In the genomic region with DNA sequence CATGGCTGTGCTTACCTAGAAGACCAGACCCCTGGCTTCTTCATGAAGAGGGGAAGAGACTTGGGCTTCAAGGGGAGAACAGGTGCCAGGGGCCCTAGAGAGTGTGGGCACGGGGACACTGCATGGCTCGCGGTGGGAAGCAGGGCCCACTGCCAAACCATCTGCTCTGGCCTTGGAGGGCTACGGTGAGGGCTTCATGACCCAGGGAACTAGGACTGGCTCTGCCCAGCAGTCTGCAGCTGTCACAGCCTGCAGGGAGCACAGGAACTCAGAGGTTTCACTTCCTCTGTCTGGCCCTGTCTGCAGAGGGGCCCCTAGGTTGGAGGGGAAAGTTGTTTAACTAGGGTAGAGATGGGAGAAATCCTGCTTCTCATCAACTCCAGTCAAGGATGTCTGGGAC, we compare ENCODE assay signal across 11 cellular contexts. TPM values are rescaled to one million over a fixed set of nuclear protein-coding genes. Genes with fewer than 3 reads are reported as not detected.
A peak's percentile ranks its signal among the peaks of the same experiment; 100 is the strongest.
DNase-seq lines count a peak whose midpoint lies in the region; ATAC-seq, FAIRE-seq and TF ChIP-seq lines count a peak whose summit lies in the region.
"Had no signal": no experiment of that assay in that cellular context is flagged by ENCODE, and none has a peak within 500 bp of the region (broad histone marks: within the 10 kb centered on the region; RNA-seq: fewer than 3 reads in every experiment).

No MANE protein-coding gene starts in this region.

- POLR2A ChIA-PET in activated B cell treated with CpG ODN at 0.5 μM for 24 hours (lab: Charles Lee), result interaction anchor here (1.0 to 1.6 kb wide), 2 partner anchors 12 to 17 kb away, joined by 3 to 5 read pairs; no protein-coding TSS in a partner anchor
- POLR2A ChIA-PET in HepG2 (lab: Yijun Ruan, JAX), result no interaction called here
- POLR2A ChIA-PET in HEK293T (lab: Yijun Ruan, JAX), result no interaction called here

- CTCF ChIA-PET in activated B cell treated with CpG ODN at 0.5 μM for 24 hours (lab: Charles Lee), result interaction anchor here (0.6 to 1.7 kb wide), 3 partner anchors 17 to 64 kb away, joined by 3 to 7 read pairs (median 5); no protein-coding TSS in a partner anchor
- CTCF ChIA-PET in HepG2 (lab: Yijun Ruan, JAX; ENCODE audit: low intra/inter-chr PET ratio, low total read pairs), result no interaction called here
- CTCF ChIA-PET in HEK293T (lab: Yijun Ruan, JAX), result no interaction called here

- H3K27ac ChIP-seq in HepG2 (ENCODE audit: extremely low read length, insufficient read depth, low read length), result no peak overlapping the region
- H3K27ac ChIP-seq: SK-N-MC, tibial artery had no signal

- H3K9ac ChIP-seq in HepG2 (ENCODE audit: insufficient read depth, low read depth, low read length), result no peak overlapping the region

- H3K36me3 Mint-ChIP-seq in CD14-positive monocyte (peaks cover 43 to 52% of the 10 kb centered on the region in 2 donors), activated B cell treated with CpG ODN at 0.5 μM for 24 hours (ENCODE audit: low read depth) (peaks cover 57% of the 10 kb centered on the region)

- H3K4me1 ChIP-seq in HepG2 (ENCODE audit: insufficient read depth, low read length), result peaks cover 14% of the 10 kb centered on the region

- no peak for FAIRE-seq in HepG2 (lab: Jason Lieb, UNC)

- WGBS in HepG2 (ENCODE audit: low lambda C conversion rate), result 96% methylated on average over 4 of the region's 4 CpGs

- no peak overlapping the region for H3K4me3 ChIP-seq in HepG2 (replicated peaks in 1 of 3; ENCODE audit: insufficient read depth in 1 of 3, low read depth in 2 of 3, low read length in 3 of 3)
- H3K4me3 ChIP-seq: dorsolateral prefrontal cortex, SK-N-MC, tibial artery had no signal

- intact Hi-C loops in CD14-positive monocyte (cut with micrococcal nuclease), result no loop called here
- intact Hi-C loops in activated B cell treated with CpG ODN at 0.5 μM for 24 hours (cut with micrococcal nuclease), result loop anchor here (1.0 kb wide), 1 partner anchor 13 kb away; the partner anchor contains the start of gene POLR1G
- intact Hi-C loops in HepG2 (cut with micrococcal nuclease; ENCODE audit: unreplicated experiment), result no loop called here

- peaks cover 9% of the 10 kb centered on the region for H3K79me2 ChIP-seq in HepG2 (ENCODE audit: insufficient read depth, low read length)

- H3K4me3 Mint-ChIP-seq in CD14-positive monocyte, result peak overlapping the region; percentile 65 to 86
- H3K4me3 Mint-ChIP-seq in activated B cell treated with CpG ODN at 0.5 μM for 24 hours, result peak overlapping the region; percentile 66

- TF ChIP-seq EP300 in HepG2 (IDR thresholded peaks at IDR 0.05; ENCODE audit: low read depth in 2 of 2, low read length in 2 of 2) (no peak), HepG2 (CRISPR knock-in tag; IDR thresholded peaks at IDR 0.05; ENCODE audit: borderline replicate concordance) (no peak)

- no peaks in the 10 kb centered on the region for H3K9me3 ChIP-seq in HepG2 (ENCODE audit: low read length)
- H3K9me3 ChIP-seq: tibial artery had no signal

- H3K27ac Mint-ChIP-seq in CD14-positive monocyte (peak overlapping the region; percentile 36 to 90 (median 86)), activated B cell treated with CpG ODN at 0.5 μM for 24 hours (peak overlapping the region; percentile 82)

- ATAC-seq in GM18909 (IDR thresholded peaks at IDR 0.05; ENCODE audit: poor library complexity, unreplicated experiment) (peak; percentile 36), HG03196 (IDR thresholded peaks at IDR 0.05; ENCODE audit: unreplicated experiment) (peak; percentile 41), activated B cell treated with CpG ODN at 0.5 μM for 24 hours (ENCODE audit: low read depth) (peak; percentile 74), HepG2 (no peak)

- in situ Hi-C loops in HepG2 (cut with HindIII; ENCODE audit: extremely low pct_ligation_motif_present, low pct_unique_long_range_greater_than_20kb), result no loop called here

- no peak overlapping the region for H2AFZ ChIP-seq in HepG2 (ENCODE audit: low read length)

- H3K9me3 Mint-ChIP-seq in CD14-positive monocyte (no peaks in the 10 kb centered on the region), activated B cell treated with CpG ODN at 0.5 μM for 24 hours (no peaks in the 10 kb centered on the region)

- H3K4me2 ChIP-seq in HepG2 (ENCODE audit: low read depth, low read length), result no peak overlapping the region

- peaks cover 6 to 21% of the 10 kb centered on the region in 2 experiments; a peak in 3 of 5 replicates for H3K36me3 ChIP-seq in HepG2 (replicated peaks in 1 of 2; ENCODE audit: control insufficient read depth in 1 of 2, insufficient read depth in 2 of 2, low read length in 2 of 2)

- no TSS peak for BruUV-seq in HepG2 (replicated peaks; lab: Mats Ljungman, UMichigan)

- TF ChIP-seq CTCF in CD14-positive monocyte (IDR thresholded peaks at IDR 0.05) (no peak), activated B cell treated with CpG ODN at 0.5 μM for 24 hours (IDR thresholded peaks at IDR 0.05) (no peak), HepG2 (CRISPR knock-in tag; IDR thresholded peaks at IDR 0.05) (no peak)

- peak; percentile 82 for DNase-seq in CD14-positive monocyte (ENCODE audit: low spot score)
- peak; percentile 56 for DNase-seq in activated B cell treated with CpG ODN at 0.5 μM for 24 hours
- no peak for DNase-seq in NCI-H345 (lab: John Stamatoyannopoulos, UW)
- DNase-seq in HepG2 (ENCODE audit: low spot score), result no peak
- DNase-seq in LoVo (ENCODE audit: low spot score), result no peak
- no peak for DNase-seq in HEK293T (ENCODE audit: extremely low spot score)

- H3K27me3 Mint-ChIP-seq in CD14-positive monocyte (ENCODE audit: low read depth in 3 of 3) (peaks cover 0 to 4% (median 2%) of the 10 kb centered on the region in 3 donors), activated B cell treated with CpG ODN at 0.5 μM for 24 hours (no peaks in the 10 kb centered on the region)

- H3K4me1 Mint-ChIP-seq in CD14-positive monocyte (peaks cover 53% of the 10 kb centered on the region), activated B cell treated with CpG ODN at 0.5 μM for 24 hours (peaks cover 58% of the 10 kb centered on the region)

- TF ChIP-seq RAD21 in HepG2 (CRISPR knock-in tag; IDR thresholded peaks at IDR 0.05), result no peak

- no peaks in the 10 kb centered on the region for H4K20me1 ChIP-seq in HepG2 (ENCODE audit: insufficient read depth, low read length)

- no peaks in the 10 kb centered on the region; a peak in 1 of 5 replicates for H3K27me3 ChIP-seq in HepG2 (ENCODE audit: control insufficient read depth in 1 of 2, insufficient read depth in 2 of 2, low read length in 2 of 2)
- H3K27me3 ChIP-seq: dorsolateral prefrontal cortex, tibial artery had no signal

- no peak for TF ChIP-seq POLR2A in HepG2 (IDR thresholded peaks at IDR 0.05; ENCODE audit: insufficient read depth in 1 of 2, low read depth in 2 of 2, low read length in 2 of 2)

RNA-seq across cellular contexts. Expression of gene ERCC1, which starts 4.3 kb away (rescaled TPM):
- polyA plus RNA-seq in CD14-positive monocyte, result 10 to 100 TPM; 62.2 to 74.6 TPM
- 69.2 and 71.6 TPM in 2 replicates for total RNA-seq in activated B cell treated with CpG ODN at 0.5 μM for 24 hours
- total RNA-seq in HepG2 (2016; rRNA removed; fragmentation: Illumina TruSeq; extraction: Trizol), result 39.3 and 40.0 TPM in 2 replicates
- 45.6 and 63.1 TPM in 2 replicates for total RNA-seq in HepG2 (2016; cell fraction: cytosol; rRNA removed; fragmentation: Illumina TruSeq; extraction: Trizol; ENCODE audit: low read depth)
- 33.8 and 46.8 TPM in 2 replicates for total RNA-seq in HepG2 (2016; cell fraction: insoluble cytoplasmic fraction; rRNA removed; fragmentation: Illumina TruSeq; extraction: Trizol)
- 47.2 and 50.6 TPM in 2 replicates for total RNA-seq in HepG2 (2016; cell fraction: membrane; rRNA removed; fragmentation: Illumina TruSeq; extraction: Trizol)
- 15.5 and 16.4 TPM in 2 replicates for total RNA-seq in HepG2 (2016; cell fraction: nucleus; rRNA removed; fragmentation: Illumina TruSeq; extraction: Trizol)
- polyA plus RNA-seq in HepG2 (2011; rRNA removed), result 66.4 and 76.6 TPM in 2 replicates
- polyA plus RNA-seq in HepG2 (2011; cell fraction: cytosol; rRNA removed), result 48.2 and 78.5 TPM in 2 replicates
- polyA plus RNA-seq in HepG2 (2011; cell fraction: nucleus; rRNA removed), result 84.4 and 86.6 TPM in 2 replicates
- polyA plus RNA-seq in HepG2 (2012), result 38.8 and 40.5 TPM in 2 replicates
- polyA plus RNA-seq in HepG2 (2016; cell fraction: cytosol; fragmentation: Illumina TruSeq; extraction: Trizol; ENCODE audit: low read depth), result 57.8 and 73.2 TPM in 2 replicates
- 53.9 and 54.0 TPM in 2 replicates for polyA plus RNA-seq in HepG2 (2016; cell fraction: insoluble cytoplasmic fraction; fragmentation: Illumina TruSeq; extraction: Trizol; ENCODE audit: low read depth)
- polyA plus RNA-seq in HepG2 (2016; cell fraction: membrane; fragmentation: Illumina TruSeq; extraction: Trizol; ENCODE audit: low read depth), result 53.9 and 61.0 TPM in 2 replicates
- 40.4 and 44.1 TPM in 2 replicates for polyA plus RNA-seq in HepG2 (2016; cell fraction: nucleus; fragmentation: Illumina TruSeq; extraction: Trizol; ENCODE audit: insufficient read depth, low read depth)
- 68.2 and 77.1 TPM in 2 replicates for polyA minus RNA-seq in HepG2 (2011; rRNA and poly(A)+ RNA removed; ENCODE audit: low replicate concordance)
- polyA minus RNA-seq in HepG2 (2011; cell fraction: cytosol; rRNA and poly(A)+ RNA removed), result 28.0 and 42.8 TPM in 2 replicates
- 23.7 and 24.2 TPM in 2 replicates for polyA minus RNA-seq in HepG2 (2011; cell fraction: nucleus; rRNA and poly(A)+ RNA removed)

RNA-seq across cellular contexts. Expression of gene POLR1G, which starts 13.0 kb away (rescaled TPM):
- polyA plus RNA-seq in CD14-positive monocyte (1 to 10 TPM; 1.1 to 1.5 TPM), HepG2 (2011; rRNA removed) (3.5 and 4.3 TPM in 2 replicates)
- total RNA-seq in activated B cell treated with CpG ODN at 0.5 μM for 24 hours (6.7 and 6.8 TPM in 2 replicates), HepG2 (2016; rRNA removed; fragmentation: Illumina TruSeq; extraction: Trizol) (20.8 and 23.3 TPM in 2 replicates)
- total RNA-seq in HepG2 (2016; cell fraction: cytosol; rRNA removed; fragmentation: Illumina TruSeq; extraction: Trizol; ENCODE audit: low read depth), result 2.6 TPM in 2 replicates
- 19.8 and 20.1 TPM in 2 replicates for total RNA-seq in HepG2 (2016; cell fraction: insoluble cytoplasmic fraction; rRNA removed; fragmentation: Illumina TruSeq; extraction: Trizol)
- 7.7 and 8.2 TPM in 2 replicates for total RNA-seq in HepG2 (2016; cell fraction: membrane; rRNA removed; fragmentation: Illumina TruSeq; extraction: Trizol)
- 9.2 and 11.6 TPM in 2 replicates for total RNA-seq in HepG2 (2016; cell fraction: nucleus; rRNA removed; fragmentation: Illumina TruSeq; extraction: Trizol)
- 2.5 and 3.4 TPM in 2 replicates for polyA plus RNA-seq in HepG2 (2011; cell fraction: cytosol; rRNA removed)
- polyA plus RNA-seq in HepG2 (2011; cell fraction: nucleus; rRNA removed), result 2.3 and 2.6 TPM in 2 replicates
- 3.3 and 3.7 TPM in 2 replicates for polyA plus RNA-seq in HepG2 (2012)
- 1.6 and 1.7 TPM in 2 replicates for polyA plus RNA-seq in HepG2 (2016; cell fraction: cytosol; fragmentation: Illumina TruSeq; extraction: Trizol; ENCODE audit: low read depth)
- 21.9 and 22.7 TPM in 2 replicates for polyA plus RNA-seq in HepG2 (2016; cell fraction: insoluble cytoplasmic fraction; fragmentation: Illumina TruSeq; extraction: Trizol; ENCODE audit: low read depth)
- 5.1 and 5.5 TPM in 2 replicates for polyA plus RNA-seq in HepG2 (2016; cell fraction: membrane; fragmentation: Illumina TruSeq; extraction: Trizol; ENCODE audit: low read depth)
- 16.0 and 16.6 TPM in 2 replicates for polyA plus RNA-seq in HepG2 (2016; cell fraction: nucleus; fragmentation: Illumina TruSeq; extraction: Trizol; ENCODE audit: insufficient read depth, low read depth)
- polyA minus RNA-seq in HepG2 (2011; rRNA and poly(A)+ RNA removed; ENCODE audit: low replicate concordance), result 4.8 and 9.0 TPM in 2 replicates
- polyA minus RNA-seq in HepG2 (2011; cell fraction: cytosol; rRNA and poly(A)+ RNA removed), result 4.7 and 6.7 TPM in 2 replicates
- polyA minus RNA-seq in HepG2 (2011; cell fraction: nucleus; rRNA and poly(A)+ RNA removed), result 1.7 and 1.9 TPM in 2 replicates

RNA-seq across cellular contexts. Expression of gene PPP1R13L, which starts 14.5 kb away (rescaled TPM):
- under 1 TPM; 0.18 to 0.45 TPM for polyA plus RNA-seq in CD14-positive monocyte
- total RNA-seq in activated B cell treated with CpG ODN at 0.5 μM for 24 hours, result 4.0 and 5.1 TPM in 2 replicates
- total RNA-seq in HepG2 (2016; rRNA removed; fragmentation: Illumina TruSeq; extraction: Trizol), result 1.3 and 1.6 TPM in 2 replicates
- total RNA-seq in HepG2 (2016; cell fraction: cytosol; rRNA removed; fragmentation: Illumina TruSeq; extraction: Trizol; ENCODE audit: low read depth), result 1.1 TPM in 2 replicates
- total RNA-seq in HepG2 (2016; cell fraction: insoluble cytoplasmic fraction; rRNA removed; fragmentation: Illumina TruSeq; extraction: Trizol), result 1.5 and 1.9 TPM in 2 replicates
- total RNA-seq in HepG2 (2016; cell fraction: membrane; rRNA removed; fragmentation: Illumina TruSeq; extraction: Trizol), result 2.2 and 2.4 TPM in 2 replicates
- total RNA-seq in HepG2 (2016; cell fraction: nucleus; rRNA removed; fragmentation: Illumina TruSeq; extraction: Trizol), result 3.1 and 3.3 TPM in 2 replicates
- 6.6 and 8.8 TPM in 2 replicates for polyA plus RNA-seq in HepG2 (2011; rRNA removed)
- 3.8 and 5.5 TPM in 2 replicates for polyA plus RNA-seq in HepG2 (2011; cell fraction: cytosol; rRNA removed)
- polyA plus RNA-seq in HepG2 (2011; cell fraction: nucleus; rRNA removed), result 38.9 and 47.2 TPM in 2 replicates
- 18.0 and 19.6 TPM in 2 replicates for polyA plus RNA-seq in HepG2 (2012)
- 0.78 and 1.1 TPM in 2 replicates for polyA plus RNA-seq in HepG2 (2016; cell fraction: cytosol; fragmentation: Illumina TruSeq; extraction: Trizol; ENCODE audit: low read depth)
- polyA plus RNA-seq in HepG2 (2016; cell fraction: insoluble cytoplasmic fraction; fragmentation: Illumina TruSeq; extraction: Trizol; ENCODE audit: low read depth), result 3.8 and 3.9 TPM in 2 replicates
- 1.6 and 1.9 TPM in 2 replicates for polyA plus RNA-seq in HepG2 (2016; cell fraction: membrane; fragmentation: Illumina TruSeq; extraction: Trizol; ENCODE audit: low read depth)
- 8.3 and 10.5 TPM in 2 replicates for polyA plus RNA-seq in HepG2 (2016; cell fraction: nucleus; fragmentation: Illumina TruSeq; extraction: Trizol; ENCODE audit: insufficient read depth, low read depth)
- 6.9 and 17.3 TPM in 2 replicates for polyA minus RNA-seq in HepG2 (2011; rRNA and poly(A)+ RNA removed; ENCODE audit: low replicate concordance)
- 13.4 and 14.9 TPM in 2 replicates for polyA minus RNA-seq in HepG2 (2011; cell fraction: cytosol; rRNA and poly(A)+ RNA removed)
- 8.0 and 9.2 TPM in 2 replicates for polyA minus RNA-seq in HepG2 (2011; cell fraction: nucleus; rRNA and poly(A)+ RNA removed)

RNA-seq across cellular contexts. Expression of gene FOSB, which starts 48.4 kb away (rescaled TPM):
- polyA plus RNA-seq in CD14-positive monocyte (10 to 100 TPM; 27.3 to 28.2 TPM), HepG2 (2011; rRNA removed) (2.8 TPM in 2 replicates)
- total RNA-seq in activated B cell treated with CpG ODN at 0.5 μM for 24 hours (16.8 and 20.4 TPM in 2 replicates), HepG2 (2016; rRNA removed; fragmentation: Illumina TruSeq; extraction: Trizol) (0.21 and 6.0 TPM in 2 replicates)
- total RNA-seq in HepG2 (2016; cell fraction: cytosol; rRNA removed; fragmentation: Illumina TruSeq; extraction: Trizol; ENCODE audit: low read depth), result 0.79 and 0.91 TPM in 2 replicates
- 0.37 and 5.7 TPM in 2 replicates for total RNA-seq in HepG2 (2016; cell fraction: insoluble cytoplasmic fraction; rRNA removed; fragmentation: Illumina TruSeq; extraction: Trizol)
- 0.93 and 1.2 TPM in 2 replicates for total RNA-seq in HepG2 (2016; cell fraction: membrane; rRNA removed; fragmentation: Illumina TruSeq; extraction: Trizol)
- total RNA-seq in HepG2 (2016; cell fraction: nucleus; rRNA removed; fragmentation: Illumina TruSeq; extraction: Trizol), result 17.8 and 18.2 TPM in 2 replicates
- polyA plus RNA-seq in HepG2 (2011; cell fraction: cytosol; rRNA removed), result 0.67 and 0.69 TPM in 2 replicates
- 23.1 and 35.9 TPM in 2 replicates for polyA plus RNA-seq in HepG2 (2011; cell fraction: nucleus; rRNA removed)
- polyA plus RNA-seq in HepG2 (2012), result 0.51 and 1.1 TPM in 2 replicates
- polyA plus RNA-seq in HepG2 (2016; cell fraction: cytosol; fragmentation: Illumina TruSeq; extraction: Trizol; ENCODE audit: low read depth), result not detected in 2 replicates
- 0.35 and 0.74 TPM in 2 replicates for polyA plus RNA-seq in HepG2 (2016; cell fraction: insoluble cytoplasmic fraction; fragmentation: Illumina TruSeq; extraction: Trizol; ENCODE audit: low read depth)
- polyA plus RNA-seq in HepG2 (2016; cell fraction: membrane; fragmentation: Illumina TruSeq; extraction: Trizol; ENCODE audit: low read depth), result 0.17 and 0.41 TPM in 2 replicates
- polyA plus RNA-seq in HepG2 (2016; cell fraction: nucleus; fragmentation: Illumina TruSeq; extraction: Trizol; ENCODE audit: insufficient read depth, low read depth), result 17.9 and 36.0 TPM in 2 replicates
- polyA minus RNA-seq in HepG2 (2011; rRNA and poly(A)+ RNA removed; ENCODE audit: low replicate concordance), result 16.2 and 24.3 TPM in 2 replicates
- 1.5 and 2.2 TPM in 2 replicates for polyA minus RNA-seq in HepG2 (2011; cell fraction: cytosol; rRNA and poly(A)+ RNA removed)
- 32.3 and 48.2 TPM in 2 replicates for polyA minus RNA-seq in HepG2 (2011; cell fraction: nucleus; rRNA and poly(A)+ RNA removed)

RNA-seq across cellular contexts. Expression of gene ERCC2, which starts 49.0 kb away (rescaled TPM):
- 1 to 10 TPM; 4.0 to 4.4 TPM for polyA plus RNA-seq in CD14-positive monocyte
- total RNA-seq in activated B cell treated with CpG ODN at 0.5 μM for 24 hours, result 29.8 and 31.5 TPM in 2 replicates
- 20.5 and 25.4 TPM in 2 replicates for total RNA-seq in HepG2 (2016; rRNA removed; fragmentation: Illumina TruSeq; extraction: Trizol)
- total RNA-seq in HepG2 (2016; cell fraction: cytosol; rRNA removed; fragmentation: Illumina TruSeq; extraction: Trizol; ENCODE audit: low read depth), result 4.8 and 6.0 TPM in 2 replicates
- total RNA-seq in HepG2 (2016; cell fraction: insoluble cytoplasmic fraction; rRNA removed; fragmentation: Illumina TruSeq; extraction: Trizol), result 17.4 and 24.0 TPM in 2 replicates
- 10.7 and 11.8 TPM in 2 replicates for total RNA-seq in HepG2 (2016; cell fraction: membrane; rRNA removed; fragmentation: Illumina TruSeq; extraction: Trizol)
- 18.4 and 26.1 TPM in 2 replicates for total RNA-seq in HepG2 (2016; cell fraction: nucleus; rRNA removed; fragmentation: Illumina TruSeq; extraction: Trizol)
- polyA plus RNA-seq in HepG2 (2011; rRNA removed), result 49.2 and 63.4 TPM in 2 replicates
- polyA plus RNA-seq in HepG2 (2011; cell fraction: cytosol; rRNA removed), result 18.2 and 21.9 TPM in 2 replicates
- polyA plus RNA-seq in HepG2 (2011; cell fraction: nucleus; rRNA removed), result 186 and 287 TPM in 2 replicates
- 34.7 and 38.8 TPM in 2 replicates for polyA plus RNA-seq in HepG2 (2012)
- 6.0 and 6.6 TPM in 2 replicates for polyA plus RNA-seq in HepG2 (2016; cell fraction: cytosol; fragmentation: Illumina TruSeq; extraction: Trizol; ENCODE audit: low read depth)
- polyA plus RNA-seq in HepG2 (2016; cell fraction: insoluble cytoplasmic fraction; fragmentation: Illumina TruSeq; extraction: Trizol; ENCODE audit: low read depth), result 21.0 and 26.5 TPM in 2 replicates
- 12.1 and 13.4 TPM in 2 replicates for polyA plus RNA-seq in HepG2 (2016; cell fraction: membrane; fragmentation: Illumina TruSeq; extraction: Trizol; ENCODE audit: low read depth)
- 89.8 and 93.0 TPM in 2 replicates for polyA plus RNA-seq in HepG2 (2016; cell fraction: nucleus; fragmentation: Illumina TruSeq; extraction: Trizol; ENCODE audit: insufficient read depth, low read depth)
- polyA minus RNA-seq in HepG2 (2011; rRNA and poly(A)+ RNA removed; ENCODE audit: low replicate concordance), result 22.0 and 75.7 TPM in 2 replicates
- polyA minus RNA-seq in HepG2 (2011; cell fraction: cytosol; rRNA and poly(A)+ RNA removed), result 19.7 and 20.4 TPM in 2 replicates
- 28.0 and 29.0 TPM in 2 replicates for polyA minus RNA-seq in HepG2 (2011; cell fraction: nucleus; rRNA and poly(A)+ RNA removed)

Comparison
In these comparisons a context has a peak if more than half of its experiments do, and no peak if none do; other contexts are left out.
1. DNase-seq: peak in CD14-positive monocyte (single experiment) and activated B cell treated with CpG ODN at 0.5 μM for 24 hours (single experiment); none in NCI-H345 (single experiment), HepG2 (single experiment), LoVo (single experiment) and HEK293T (single experiment).